In the genomic region with DNA sequence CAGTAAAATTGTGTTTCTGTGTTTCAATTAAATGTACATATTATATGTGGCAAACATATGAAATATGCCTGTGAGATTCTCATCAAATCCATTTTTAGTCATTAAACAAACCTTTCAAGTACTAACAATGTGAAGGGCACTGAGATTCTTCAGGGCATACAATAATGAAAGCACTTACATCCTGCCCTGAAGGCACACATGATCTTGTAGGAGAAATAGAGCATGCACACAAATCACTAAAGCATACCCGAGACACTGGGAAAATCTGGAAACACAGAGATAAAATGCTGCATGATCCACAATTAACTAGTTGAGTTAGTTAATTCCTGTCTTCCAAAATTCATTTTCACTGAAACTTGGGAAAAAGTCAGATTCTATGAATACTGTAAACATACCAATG, we compare ENCODE assay signal across 26 cellular contexts.
"Had no signal": no experiment of that assay in that cellular context is flagged by ENCODE, and none has a peak within 500 bp of the region (broad histone marks: within the 10 kb centered on the region; RNA-seq: fewer than 3 reads in every experiment).

No MANE protein-coding gene starts in this region.

- H2AFZ ChIP-seq: hepatocyte had no signal

- H3K27ac ChIP-seq: epithelial cell of prostate, esophagus squamous epithelium, gastroesophageal sphincter, hepatocyte, neutrophil, prostate gland, sigmoid colon, suprapubic skin, tibial artery, upper lobe of right lung had no signal

- DNase-seq: activated B cell treated with CpG ODN at 0.5 μM for 24 hours; activated CD4-positive, alpha-beta T cell treated with anti-CD3 and anti-CD28 coated beads, Interleukin-2, amount 50 U/mL, for 1 hour; activated CD8-positive, alpha-beta T cell treated with anti-CD3 and anti-CD28 coated beads for 36 hours; activated naive CD4-positive, alpha-beta T cell; activated T-cell treated with anti-CD3 and anti-CD28 coated beads, Interleukin-2, amount 50 U/mL, for 72 hours; anterior cingulate cortex; effector CD4-positive, alpha-beta T cell; esophagus squamous epithelium; islet precursor cell; left ventricle myocardium superior; naive B cell; nephron progenitor cell; retina; sigmoid colon; small intestine; stimulated activated CD4-positive, alpha-beta T cell treated with anti-CD3 and anti-CD28 coated beads, Interleukin-15, amount 100 ng/mL, for 24 hours; stimulated activated CD4-positive, alpha-beta T cell treated with anti-CD3 and anti-CD28 coated beads, Interleukin-2, amount 100 ng/mL, for 24 hours; stimulated activated naive CD4-positive, alpha-beta T cell; tibial artery; upper lobe of right lung had no signal

- H3K79me2 ChIP-seq: hepatocyte had no signal

- H3K4me1 ChIP-seq: esophagus squamous epithelium, gastroesophageal sphincter, prostate gland, sigmoid colon, suprapubic skin, tibial artery, upper lobe of right lung had no signal

- H3K4me3 ChIP-seq: esophagus squamous epithelium, gastroesophageal sphincter, hepatocyte, prostate gland, sigmoid colon, suprapubic skin, tibial artery, upper lobe of right lung had no signal

- H3K9me3 ChIP-seq: esophagus squamous epithelium, gastroesophageal sphincter, neutrophil, prostate gland, sigmoid colon, suprapubic skin, tibial artery, upper lobe of right lung had no signal

- H3K27me3 ChIP-seq: esophagus squamous epithelium, gastroesophageal sphincter, hepatocyte, neutrophil, sigmoid colon, suprapubic skin, tibial artery, upper lobe of right lung had no signal

- H3K36me3 ChIP-seq: esophagus squamous epithelium, gastroesophageal sphincter, neutrophil, prostate gland, sigmoid colon, suprapubic skin, tibial artery, upper lobe of right lung had no signal

- H3K4me2 ChIP-seq: hepatocyte had no signal
